ENCODE assay signal across 8 cellular contexts in genomic region chr12:49945394-49946080, GRCh38. TPM values are rescaled to one million over a fixed set of nuclear protein-coding genes. Genes with fewer than 3 reads are reported as not detected.
DNase-seq lines count a peak whose midpoint lies in the region; ATAC-seq, FAIRE-seq and TF ChIP-seq lines count a peak whose summit lies in the region.

No MANE protein-coding gene starts in this region.

- H3K27me3 ChIP-seq in BLaER1 treated with 17β-estradiol and CSF1 and Interleukin-3, amounts not matched to agents 10 nM and 100 nM = peaks cover 0 to 5% (median 0%) of the 10 kb centered on the region in 11 experiments; a peak in 3 of 22 replicates
- H3K27me3 ChIP-seq in astrocyte (ENCODE audit: insufficient read depth, low read length) = no peaks in the 10 kb centered on the region

- H3K4me3 ChIP-seq in BLaER1 treated with 17β-estradiol and CSF1 and Interleukin-3, amounts not matched to agents 10 nM and 100 nM = peak overlapping the region in 9 of 10 experiments; percentile 28 to 54 (median 40); a peak in 12 of 20 replicates
- H3K4me3 ChIP-seq in astrocyte (ENCODE audit: insufficient read depth, low read depth, low read length) (peak overlapping the region; percentile 13), retinal pigment epithelial cell (ENCODE audit: low read length) (peak overlapping the region; percentile 29)

- peak; percentile 76 for DNase-seq in LHCN-M2 (ENCODE audit: low read depth)
- DNase-seq in T-helper 9 cell = peak; percentile 76
- DNase-seq in astrocyte (ENCODE audit: low read depth) = peak; percentile 49
- peak; percentile 10 to 86 (median 64) for DNase-seq in hypothalamus (lab: John Stamatoyannopoulos, UW)
- DNase-seq in retinal pigment epithelial cell (ENCODE audit: low read depth) = no peak
- no peak for DNase-seq in NCI-H2081 treated with DMSO at 0.1 percent for 48 hours (lab: John Stamatoyannopoulos, UW)

- H3K4me2 ChIP-seq in BLaER1 treated with 17β-estradiol and CSF1 and Interleukin-3, amounts not matched to agents 10 nM and 100 nM = peak overlapping the region; percentile 68 to 94 (median 79)
- peak overlapping the region; percentile 83 for H3K4me2 ChIP-seq in astrocyte (ENCODE audit: low read length)

- H3K79me2 ChIP-seq in astrocyte (ENCODE audit: insufficient read depth, low read length) = no peaks in the 10 kb centered on the region

- H3K27ac Mint-ChIP-seq in astrocyte (ENCODE audit: unreplicated experiment) = peak overlapping the region; percentile 41

- H3K4me3 Mint-ChIP-seq in astrocyte (ENCODE audit: unreplicated experiment) = peak overlapping the region; percentile 2

- peaks cover 3% of the 10 kb centered on the region for H3K4me1 Mint-ChIP-seq in astrocyte (ENCODE audit: low read depth, unreplicated experiment)

- H3K27me3 Mint-ChIP-seq in astrocyte (ENCODE audit: low read depth, unreplicated experiment) = peaks cover 39% of the 10 kb centered on the region

- H3K4me1 ChIP-seq in BLaER1 treated with 17β-estradiol and CSF1 and Interleukin-3, amounts not matched to agents 10 nM and 100 nM = peaks cover 33 to 50% (median 37%) of the 10 kb centered on the region in 10 experiments
- H3K4me1 ChIP-seq in astrocyte (ENCODE audit: insufficient read depth, low read length) = peaks cover 3% of the 10 kb centered on the region

- ATAC-seq in GM19397 (IDR thresholded peaks at IDR 0.05; ENCODE audit: unreplicated experiment) = peak; percentile 68

- no peaks in the 10 kb centered on the region for H3K36me3 Mint-ChIP-seq in astrocyte (ENCODE audit: low read depth, unreplicated experiment)

- H3K9me3 ChIP-seq in BLaER1 treated with 17β-estradiol and CSF1 and Interleukin-3, amounts not matched to agents 10 nM and 100 nM (replicated peaks in 1 of 11) = no peaks in the 10 kb centered on the region
- no peaks in the 10 kb centered on the region for H3K9me3 ChIP-seq in astrocyte (ENCODE audit: insufficient read depth, low read depth, low read length)

- H3K9ac ChIP-seq in BLaER1 treated with 17β-estradiol and CSF1 and Interleukin-3, amounts not matched to agents 10 nM and 100 nM = peak overlapping the region in 10 of 11 experiments; percentile 15 to 68 (median 56); a peak in 17 of 22 replicates
- H3K9ac ChIP-seq in astrocyte (ENCODE audit: low read length) = peak overlapping the region; percentile 57

- peak; percentile 90 for TF ChIP-seq CTCF in astrocyte (IDR thresholded peaks at IDR 0.05; ENCODE audit: insufficient read depth, low read depth, low read length)
- peak; percentile 93 for TF ChIP-seq CTCF in retinal pigment epithelial cell (conservative IDR thresholded peaks at IDR 0.05; ENCODE audit: low read depth, low read length)

- peak; percentile 37 for FAIRE-seq in astrocyte (lab: Jason Lieb, UNC)

- peak overlapping the region; percentile 79 for H2AFZ ChIP-seq in astrocyte (ENCODE audit: low read depth, low read length)

- H3K36me3 ChIP-seq in BLaER1 treated with 17β-estradiol and CSF1 and Interleukin-3, amounts not matched to agents 10 nM and 100 nM = no peaks in the 10 kb centered on the region
- H3K36me3 ChIP-seq in astrocyte (ENCODE audit: insufficient read depth, low read length) = no peaks in the 10 kb centered on the region

- H4K20me1 ChIP-seq in BLaER1 treated with 17β-estradiol and CSF1 and Interleukin-3, amounts not matched to agents 10 nM and 100 nM = no peaks in the 10 kb centered on the region; a peak in 2 of 22 replicates
- no peaks in the 10 kb centered on the region for H4K20me1 ChIP-seq in astrocyte (ENCODE audit: insufficient read depth, low read length)

- no peaks in the 10 kb centered on the region for H3K9me3 Mint-ChIP-seq in astrocyte (ENCODE audit: unreplicated experiment)

- peak overlapping the region in 4 of 11 experiments; percentile 11 to 59 (median 42); a peak in 8 of 22 replicates for H3K27ac ChIP-seq in BLaER1 treated with 17β-estradiol and CSF1 and Interleukin-3, amounts not matched to agents 10 nM and 100 nM
- no peak overlapping the region for H3K27ac ChIP-seq in astrocyte (ENCODE audit: low read depth, low read length)

RNA-seq across cellular contexts. Expression of gene AQP2, which starts 5.0 kb away (rescaled TPM):
- total RNA-seq in LHCN-M2 (2014; rRNA removed) (not detected in 2 replicates), astrocyte (not detected in 2 replicates)
- polyA plus RNA-seq in LHCN-M2 (2012) = not detected

RNA-seq across cellular contexts. Expression of gene AQP5, which starts 16.1 kb away (rescaled TPM):
- total RNA-seq in LHCN-M2 (2014; rRNA removed) (0.11 TPM in 1 of 2 replicates, not detected in the other), astrocyte (not detected in 2 replicates)
- polyA plus RNA-seq in LHCN-M2 (2012) = not detected

RNA-seq across cellular contexts. Expression of gene AQP6, which starts 27.2 kb away (rescaled TPM):
- total RNA-seq in LHCN-M2 (2014; rRNA removed) (not detected in 2 replicates), astrocyte (not detected in 2 replicates)
- polyA plus RNA-seq in LHCN-M2 (2012) = not detected

RNA-seq across cellular contexts. Expression of gene FAIM2, which starts 41.8 kb away (rescaled TPM):
- 4.1 and 4.2 TPM in 2 replicates for total RNA-seq in LHCN-M2 (2014; rRNA removed)
- polyA plus RNA-seq in LHCN-M2 (2012) = 1.7 TPM
- total RNA-seq in astrocyte = 0.10 and 0.18 TPM in 2 replicates

Comparison
In these comparisons a context has a peak if more than half of its experiments do, and no peak if none do; other contexts are left out.
1. DNase-seq: peak in LHCN-M2 (single experiment), T-helper 9 cell (single experiment), astrocyte (single experiment) and hypothalamus (51 of 51); none in retinal pigment epithelial cell (single experiment) and NCI-H2081 treated with DMSO at 0.1 percent for 48 hours (single experiment).
2. Peak in every context shown above with its lines, with median percentiles within 50 percentile points of each other: H3K4me3 ChIP-seq.